ENCODE assay signal across 7 cellular contexts in genomic region chr10:23994459-23995046, GRCh38.
DNase-seq lines count a peak whose midpoint lies in the region; ATAC-seq and TF ChIP-seq lines count a peak whose summit lies in the region.

No MANE protein-coding gene starts in this region.

- H3K9me3 Mint-ChIP-seq in glutamatergic neuron (ENCODE audit: unreplicated experiment): peaks cover 2% of the 10 kb centered on the region

- DNase-seq in EH (ENCODE audit: low read depth): peak; percentile 43
- DNase-seq in Kasumi-1 (lab: John Stamatoyannopoulos, UW): peak; percentile 78 to 79
- DNase-seq in activated CD4-positive, alpha-beta T cell treated with anti-CD3 and anti-CD28 coated beads, Interleukin-2, amount 50 U/mL, for 48 hours: peak; percentile 43 to 55
- DNase-seq in glutamatergic neuron: peak; percentile 78
- peak; percentile 77 for DNase-seq in retina
- DNase-seq in activated effector memory CD4-positive, alpha-beta T cell treated with Interleukin-2 at 50 U/mL for 16 hours: no peak

- no peaks in the 10 kb centered on the region for H3K36me3 Mint-ChIP-seq in glutamatergic neuron (ENCODE audit: unreplicated experiment)

- peak; percentile 61 for ATAC-seq in GM19372 (IDR thresholded peaks at IDR 0.05; ENCODE audit: low read depth, unreplicated experiment)

- H3K4me3 Mint-ChIP-seq in glutamatergic neuron (ENCODE audit: unreplicated experiment): no peak overlapping the region

- no peaks in the 10 kb centered on the region for H3K27me3 Mint-ChIP-seq in glutamatergic neuron (ENCODE audit: unreplicated experiment)

- H3K4me1 Mint-ChIP-seq in glutamatergic neuron (ENCODE audit: low read depth, unreplicated experiment): peaks cover 2% of the 10 kb centered on the region

- no peak overlapping the region for H3K27ac Mint-ChIP-seq in glutamatergic neuron (ENCODE audit: unreplicated experiment)

- TF ChIP-seq CTCF in glutamatergic neuron (IDR thresholded peaks at IDR 0.05; ENCODE audit: partially characterized antibody, unreplicated experiment): peak; percentile 92
